ENCODE assay signal across 18 cellular contexts in the genomic region with DNA sequence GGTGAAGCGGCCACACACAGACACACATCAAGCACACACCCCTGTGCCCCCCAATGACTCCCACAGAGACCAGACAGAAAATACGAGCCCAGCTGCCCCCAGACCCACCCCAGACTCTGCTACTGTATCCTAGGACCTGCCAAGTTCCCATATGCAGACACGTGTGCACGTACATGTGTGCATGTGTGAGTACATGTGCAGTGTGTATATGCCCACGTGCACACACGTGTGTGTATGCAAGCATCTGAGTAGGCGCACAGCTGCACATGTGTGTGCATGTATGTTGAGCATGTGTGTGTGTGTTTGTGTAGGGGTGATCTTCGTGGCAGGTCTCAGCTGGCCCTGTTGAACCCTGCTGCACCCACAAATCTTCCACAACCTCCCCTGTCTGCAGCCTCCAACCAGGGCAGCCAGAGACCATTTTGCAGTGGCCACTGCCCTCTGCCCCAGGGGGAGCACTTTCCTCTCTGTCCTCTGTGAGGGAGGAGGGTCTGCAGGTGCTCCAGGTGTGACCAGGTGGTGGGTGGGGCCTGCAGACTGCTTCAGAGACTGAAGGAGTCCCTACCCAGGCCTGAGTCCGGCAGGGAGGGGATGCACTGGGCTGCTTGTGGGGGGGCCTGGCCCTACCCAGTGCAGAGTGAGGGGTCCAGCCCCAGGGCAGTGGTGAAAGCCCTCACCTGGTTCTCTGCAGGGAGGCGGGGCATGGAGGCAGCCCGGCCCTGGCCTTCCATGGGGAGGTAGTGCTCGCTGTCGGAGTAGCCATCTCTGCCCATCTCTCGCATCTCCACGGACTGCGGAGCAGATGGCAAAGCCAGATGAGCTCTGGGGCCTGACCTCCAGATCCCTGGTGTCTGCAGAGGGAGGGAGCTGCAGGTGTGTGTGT.
"Had no signal": no experiment of that assay in that cellular context is flagged by ENCODE, and none has a peak within 500 bp of the region (broad histone marks: within the 10 kb centered on the region; RNA-seq: fewer than 3 reads in every experiment).

No MANE protein-coding gene starts in this region.

- FAIRE-seq: TTC549 had no signal

- H3K27ac Mint-ChIP-seq: T-helper 1 cell treated with Interleukin-12 subunit alpha and Interleukin-12 subunit beta and Interleukin-4 antibody, amounts not matched to agents 30 μg/mL and 1 μg/mL, for 36 hours had no signal

- H3K27me3 Mint-ChIP-seq: activated naive CD8-positive, alpha-beta T cell; brain; naive thymus-derived CD4-positive, alpha-beta T cell had no signal

- H3K4me3 ChIP-seq: heart right ventricle, lung, tibial artery, vagina had no signal

- H3K9me3 Mint-ChIP-seq: activated T-cell treated with anti-CD3 and anti-CD28 coated beads, Interleukin-2, amount 50 U/mL, for 4 hours; brain; naive thymus-derived CD4-positive, alpha-beta T cell; T-helper 1 cell treated with Interleukin-12 subunit alpha and Interleukin-12 subunit beta and Interleukin-4 antibody, amounts not matched to agents 30 μg/mL and 1 μg/mL, for 36 hours had no signal

- H3K4me3 Mint-ChIP-seq: activated naive CD8-positive, alpha-beta T cell; activated T-cell treated with anti-CD3 and anti-CD28 coated beads, Interleukin-2, amount 50 U/mL, for 4 hours; T-helper 1 cell treated with Interleukin-12 subunit alpha and Interleukin-12 subunit beta and Interleukin-4 antibody, amounts not matched to agents 30 μg/mL and 1 μg/mL, for 36 hours had no signal

- H3K27me3 ChIP-seq: vagina had no signal

- H3K36me3 Mint-ChIP-seq: activated naive CD8-positive, alpha-beta T cell; brain; naive thymus-derived CD4-positive, alpha-beta T cell had no signal

- ATAC-seq: activated T-cell treated with anti-CD3 and anti-CD28 coated beads, Interleukin-2, amount 50 U/mL, for 4 hours; heart right ventricle; naive thymus-derived CD4-positive, alpha-beta T cell had no signal

- H3K27ac ChIP-seq: heart right ventricle, tibial artery, vagina had no signal

- H3K36me3 ChIP-seq: heart right ventricle, tibial artery, vagina had no signal

- DNase-seq: activated CD4-positive, alpha-beta T cell treated with anti-CD3 and anti-CD28 coated beads, Interleukin-2, amount 50 U/mL, for 48 hours; activated effector memory CD4-positive, alpha-beta T cell treated with anti-CD3 and anti-CD28 coated beads, Interleukin-2, amount 50 U/mL, for 16 hours; activated T-cell treated with anti-CD3 and anti-CD28 coated beads, Interleukin-2, amount 50 U/mL, for 4 hours; effector CD8-positive, alpha-beta T cell; foreskin melanocyte; heart right ventricle; left cardiac atrium; naive thymus-derived CD4-positive, alpha-beta T cell; nucleus accumbens; stimulated activated CD4-positive, alpha-beta T cell treated with anti-CD3 and anti-CD28 coated beads, Interleukin-2, amount 100 ng/mL, for 48 hours; stimulated activated naive CD4-positive, alpha-beta T cell had no signal

- H3K9me3 ChIP-seq: heart right ventricle, tibial artery, vagina had no signal
